In the genomic region with DNA sequence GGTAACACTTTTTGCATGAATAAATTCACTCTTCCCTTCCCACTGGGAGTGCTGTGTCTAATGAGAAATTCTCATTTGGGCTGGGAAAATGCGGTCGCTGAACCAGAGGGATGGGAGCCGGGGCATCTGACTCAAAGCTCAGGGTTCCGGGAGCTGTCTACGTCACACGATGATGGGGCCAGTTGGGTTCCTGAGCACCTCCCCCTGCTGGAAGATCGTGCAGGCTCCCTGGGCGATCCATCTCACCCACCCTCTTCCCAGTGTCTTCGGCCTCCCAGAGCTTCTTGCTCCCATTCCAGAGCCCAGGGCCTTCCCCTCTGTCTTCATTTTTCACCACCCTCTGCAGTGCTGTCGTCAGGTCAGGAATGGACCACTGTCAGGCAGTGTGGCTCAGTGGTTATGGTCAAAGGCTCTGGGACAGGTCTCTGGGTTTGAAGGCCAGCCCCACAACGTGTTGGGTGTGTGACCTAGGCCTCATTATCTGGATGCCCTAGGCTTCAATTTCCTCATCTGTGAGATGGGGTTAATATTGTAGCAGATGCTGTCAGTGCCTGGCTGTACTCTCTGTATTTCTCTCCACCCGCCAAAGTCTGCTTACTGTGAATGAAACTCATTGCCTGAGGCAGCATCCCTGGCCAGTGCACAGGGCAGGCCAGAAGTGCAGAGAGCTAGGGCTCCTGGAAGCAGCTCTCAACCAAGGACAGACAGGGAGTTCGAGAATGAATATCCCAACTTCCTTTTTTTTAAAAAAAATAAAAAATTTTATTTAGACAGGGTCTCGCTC, we compare ENCODE assay signal across 34 cellular contexts. TPM values are rescaled to one million over a fixed set of nuclear protein-coding genes. Genes with fewer than 3 reads are reported as not detected.
"Had no signal": no experiment of that assay in that cellular context is flagged by ENCODE, and none has a peak within 500 bp of the region (broad histone marks: within the 10 kb centered on the region; RNA-seq: fewer than 3 reads in every experiment).

No MANE protein-coding gene starts in this region.

- H3K4me2 ChIP-seq: hepatocyte had no signal

- H3K4me3 Mint-ChIP-seq: activated CD4-positive, alpha-beta T cell treated with anti-CD3 and anti-CD28 coated beads for 36 hours; activated naive CD4-positive, alpha-beta T cell treated with anti-CD3 and anti-CD28 coated beads for 36 hours; activated naive CD8-positive, alpha-beta T cell treated with anti-CD3 and anti-CD28 coated beads for 36 hours; activated T-cell treated with anti-CD3 and anti-CD28 coated beads, Interleukin-2, amount 50 U/mL, for 72 hours; effector memory CD8-positive, alpha-beta T cell; natural killer cell treated with Interleukin-12 subunit alpha and Interleukin-12 subunit beta and Interleukin-15 and Interleukin-18, amount 100 ng/mL, for 72 hours; stimulated activated effector memory CD8-positive, alpha-beta T cell treated with anti-CD3 and anti-CD28 coated beads, Interleukin-12 subunit alpha, Interleukin-12 subunit beta, amount 100 ng/mL, for 72 hours; stimulated activated naive CD8-positive, alpha-beta T cell treated with anti-CD3 and anti-CD28 coated beads, Interleukin-15, Interleukin-2, amounts not matched to agents 100 ng/mL and 50 ng/mL, for 24 hours; type B pancreatic cell had no signal

- DNase-seq: activated CD4-positive, alpha-beta T cell treated with anti-CD3 and anti-CD28 coated beads for 36 hours; activated CD4-positive, alpha-beta T cell treated with anti-CD3 and anti-CD28 coated beads, Interleukin-2, amount 50 U/mL, for 4 hours; activated CD4-positive, CD25-positive, alpha-beta regulatory T cell; activated naive CD4-positive, alpha-beta T cell treated with anti-CD3 and anti-CD28 coated beads for 36 hours; activated naive CD8-positive, alpha-beta T cell treated with anti-CD3 and anti-CD28 coated beads for 36 hours; activated T-cell treated with anti-CD3 and anti-CD28 coated beads for 4 hours; activated T-cell treated with anti-CD3 and anti-CD28 coated beads, Interleukin-2, amount 50 U/mL, for 72 hours; cortex of kidney; effector memory CD8-positive, alpha-beta T cell; left cardiac atrium; left ventricle myocardium superior; mucosa of descending colon; right cardiac atrium; stimulated activated CD4-positive, alpha-beta T cell treated with anti-CD3 and anti-CD28 coated beads, Interleukin-4, amount 100 ng/mL, for 24 hours; T-helper 2 cell had no signal

- H3K9me3 ChIP-seq: adrenal gland, ascending aorta, gastroesophageal sphincter, mucosa of descending colon, thoracic aorta, vagina had no signal

- H3K27ac Mint-ChIP-seq: activated CD4-positive, alpha-beta T cell treated with anti-CD3 and anti-CD28 coated beads for 36 hours; activated naive CD4-positive, alpha-beta T cell treated with anti-CD3 and anti-CD28 coated beads for 36 hours; activated naive CD8-positive, alpha-beta T cell treated with anti-CD3 and anti-CD28 coated beads for 36 hours; activated T-cell treated with anti-CD3 and anti-CD28 coated beads, Interleukin-2, amount 50 U/mL, for 72 hours; brain; effector memory CD8-positive, alpha-beta T cell; natural killer cell treated with Interleukin-12 subunit alpha and Interleukin-12 subunit beta and Interleukin-15 and Interleukin-18, amount 100 ng/mL, for 72 hours; stimulated activated effector memory CD8-positive, alpha-beta T cell treated with anti-CD3 and anti-CD28 coated beads, Interleukin-12 subunit alpha, Interleukin-12 subunit beta, amount 100 ng/mL, for 72 hours; stimulated activated naive CD8-positive, alpha-beta T cell treated with anti-CD3 and anti-CD28 coated beads, Interleukin-15, Interleukin-2, amounts not matched to agents 100 ng/mL and 50 ng/mL, for 24 hours; type B pancreatic cell had no signal

- H3K36me3 Mint-ChIP-seq: activated naive CD8-positive, alpha-beta T cell treated with anti-CD3 and anti-CD28 coated beads for 36 hours; brain; natural killer cell treated with Interleukin-12 subunit alpha and Interleukin-12 subunit beta and Interleukin-15 and Interleukin-18, amount 100 ng/mL, for 72 hours; stimulated activated effector memory CD8-positive, alpha-beta T cell treated with anti-CD3 and anti-CD28 coated beads, Interleukin-12 subunit alpha, Interleukin-12 subunit beta, amount 100 ng/mL, for 72 hours; type B pancreatic cell had no signal

- H3K79me2 ChIP-seq: hepatocyte had no signal

- H3K4me1 Mint-ChIP-seq: activated CD4-positive, alpha-beta T cell treated with anti-CD3 and anti-CD28 coated beads for 36 hours; activated naive CD8-positive, alpha-beta T cell treated with anti-CD3 and anti-CD28 coated beads for 36 hours had no signal

- H3K27me3 ChIP-seq: adrenal gland, ascending aorta, vagina had no signal

- H3K4me1 ChIP-seq: ascending aorta, gastroesophageal sphincter, vagina had no signal

- H3K9me3 Mint-ChIP-seq: activated naive CD4-positive, alpha-beta T cell treated with anti-CD3 and anti-CD28 coated beads for 36 hours; activated T-cell treated with anti-CD3 and anti-CD28 coated beads, Interleukin-2, amount 50 U/mL, for 72 hours; effector memory CD8-positive, alpha-beta T cell; natural killer cell treated with Interleukin-12 subunit alpha and Interleukin-12 subunit beta and Interleukin-15 and Interleukin-18, amount 100 ng/mL, for 72 hours; stimulated activated effector memory CD8-positive, alpha-beta T cell treated with anti-CD3 and anti-CD28 coated beads, Interleukin-12 subunit alpha, Interleukin-12 subunit beta, amount 100 ng/mL, for 72 hours; stimulated activated naive CD8-positive, alpha-beta T cell treated with anti-CD3 and anti-CD28 coated beads, Interleukin-15, Interleukin-2, amounts not matched to agents 100 ng/mL and 50 ng/mL, for 24 hours; type B pancreatic cell had no signal

- FAIRE-seq: endothelial cell of umbilical vein, keratinocyte had no signal

- ATAC-seq: activated CD4-positive, alpha-beta T cell treated with anti-CD3 and anti-CD28 coated beads for 36 hours; activated T-cell treated with anti-CD3 and anti-CD28 coated beads, Interleukin-2, amount 50 U/mL, for 72 hours; effector memory CD8-positive, alpha-beta T cell; gastroesophageal sphincter; left cardiac atrium; left ventricle myocardium superior; mucosa of descending colon; natural killer cell treated with Interleukin-12 subunit alpha and Interleukin-12 subunit beta and Interleukin-15 and Interleukin-18, amount 100 ng/mL, for 72 hours; right cardiac atrium; stimulated activated effector memory CD8-positive, alpha-beta T cell treated with anti-CD3 and anti-CD28 coated beads, Interleukin-12 subunit alpha, Interleukin-12 subunit beta, amount 100 ng/mL, for 72 hours had no signal

- H3K36me3 ChIP-seq: adrenal gland, ascending aorta, gastroesophageal sphincter, thoracic aorta, vagina had no signal

- H2AFZ ChIP-seq: hepatocyte had no signal

- H3K27me3 Mint-ChIP-seq: natural killer cell treated with Interleukin-12 subunit alpha and Interleukin-12 subunit beta and Interleukin-15 and Interleukin-18, amount 100 ng/mL, for 72 hours; stimulated activated naive CD8-positive, alpha-beta T cell treated with anti-CD3 and anti-CD28 coated beads, Interleukin-15, Interleukin-2, amounts not matched to agents 100 ng/mL and 50 ng/mL, for 24 hours had no signal

- H3K27ac ChIP-seq: adrenal gland, ascending aorta, gastroesophageal sphincter, hepatocyte, thoracic aorta, vagina had no signal

- H3K4me3 ChIP-seq: adrenal gland, ascending aorta, gastroesophageal sphincter, hepatocyte, mucosa of descending colon, thoracic aorta, vagina had no signal

RNA-seq across cellular contexts. Expression of gene IGSF21, which starts 31.8 kb away (rescaled TPM):
- total RNA-seq: activated CD4-positive, alpha-beta T cell treated with anti-CD3 and anti-CD28 coated beads for 36 hours; activated naive CD4-positive, alpha-beta T cell treated with anti-CD3 and anti-CD28 coated beads for 36 hours; activated naive CD8-positive, alpha-beta T cell treated with anti-CD3 and anti-CD28 coated beads for 36 hours; activated T-cell treated with anti-CD3 and anti-CD28 coated beads, Interleukin-2, amount 50 U/mL, for 72 hours; chondrocyte; endothelial cell of umbilical vein; fibroblast of lung; fibroblast of villous mesenchyme; hepatocyte; lung microvascular endothelial cell; myocyte; natural killer cell treated with Interleukin-12 subunit alpha and Interleukin-12 subunit beta and Interleukin-15 and Interleukin-18, amount 100 ng/mL, for 72 hours; osteoblast had no signal
- polyA plus RNA-seq: endothelial cell of umbilical vein, fibroblast of lung, hepatocyte, keratinocyte had no signal
